9 cellular contexts compared by ENCODE assay signal in the genomic region with DNA sequence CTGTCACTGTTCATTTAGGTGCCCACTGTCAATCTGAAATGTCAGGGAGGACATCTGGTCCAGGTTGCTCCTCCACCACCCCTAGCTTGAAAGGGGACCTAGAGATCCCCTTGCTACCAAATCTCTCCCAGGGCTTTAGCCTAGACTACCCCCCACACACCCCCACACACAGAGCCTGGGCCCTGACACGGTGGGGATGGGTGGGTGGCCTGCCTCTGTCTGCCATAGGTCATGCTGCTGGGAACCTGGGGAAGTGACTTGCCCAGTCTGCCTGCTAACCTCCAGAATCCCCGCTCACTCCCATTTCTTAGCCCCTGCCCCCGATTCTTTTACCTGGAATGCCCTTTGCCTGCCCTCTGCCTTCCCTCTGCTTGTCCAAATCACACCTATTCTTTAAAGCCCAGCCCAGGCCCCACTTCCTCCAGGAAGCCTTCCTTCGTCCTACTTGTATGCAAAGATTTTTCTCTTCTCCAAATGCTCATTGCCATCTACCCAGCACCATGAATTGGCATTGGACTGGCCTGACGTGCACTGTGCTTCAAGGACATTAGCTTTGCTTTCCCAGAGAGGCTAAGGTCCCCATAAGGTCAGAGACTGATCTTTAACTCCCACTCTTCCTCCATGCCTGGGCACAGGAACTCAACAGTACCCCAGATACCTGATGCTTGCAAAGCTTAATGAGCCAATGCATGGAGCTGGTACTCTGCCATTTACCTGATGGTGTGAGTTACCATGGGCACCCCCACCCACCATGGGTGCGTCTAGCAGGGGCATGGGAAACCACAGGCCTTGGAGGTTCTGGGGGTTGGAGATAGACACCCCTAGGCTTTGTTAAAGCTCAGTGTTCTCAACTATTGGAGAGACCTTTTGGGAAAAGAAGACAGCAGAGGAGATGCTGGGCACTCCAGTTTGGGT. TPM values are rescaled to one million over a fixed set of nuclear protein-coding genes. Genes with fewer than 3 reads are reported as not detected.
A peak's percentile ranks its signal among the peaks of the same experiment; 100 is the strongest.
DNase-seq lines count a peak whose midpoint lies in the region; ATAC-seq and TF ChIP-seq lines count a peak whose summit lies in the region.
"Had no signal": no experiment of that assay in that cellular context is flagged by ENCODE, and none has a peak within 500 bp of the region (broad histone marks: within the 10 kb centered on the region; RNA-seq: fewer than 3 reads in every experiment).

No MANE protein-coding gene starts in this region.

- H3K9ac ChIP-seq in colonic mucosa (ENCODE audit: low read depth in 2 of 2, low read length in 2 of 2), result peak overlapping the region in 1 of 2 donors; percentile 20
- H3K9ac ChIP-seq in Karpas-422 (ENCODE audit: low read length), result no peak overlapping the region

- H3K4me3 Mint-ChIP-seq in T-helper 1 cell treated with Interleukin-12 subunit alpha and Interleukin-12 subunit beta and Interleukin-4 antibody, amounts not matched to agents 30 μg/mL and 1 μg/mL, for 36 hours, result peak overlapping the region; percentile 11
- H3K4me3 Mint-ChIP-seq in natural killer cell, result peak overlapping the region; percentile 81

- no peaks in the 10 kb centered on the region for H3K9me2 ChIP-seq in Karpas-422 (replicated peaks; ENCODE audit: insufficient read depth, low read length)

- no peaks in the 10 kb centered on the region for H3K9me3 ChIP-seq in colonic mucosa
- H3K9me3 ChIP-seq in tibial artery, result no peaks in the 10 kb centered on the region
- H3K9me3 ChIP-seq in Karpas-422 (ENCODE audit: low read length), result no peaks in the 10 kb centered on the region

- H3K4me1 Mint-ChIP-seq in T-helper 1 cell treated with Interleukin-12 subunit alpha and Interleukin-12 subunit beta and Interleukin-4 antibody, amounts not matched to agents 30 μg/mL and 1 μg/mL, for 36 hours (ENCODE audit: low read depth), result peaks cover 11% of the 10 kb centered on the region
- peaks cover 18 to 49% of the 10 kb centered on the region in 2 donors for H3K4me1 Mint-ChIP-seq in natural killer cell

- H3K27ac ChIP-seq in colonic mucosa, result peak overlapping the region; percentile 63
- peak overlapping the region; percentile 95 to 98 for H3K27ac ChIP-seq in tibial artery
- H3K27ac ChIP-seq in Karpas-422 (ENCODE audit: low read length), result no peak overlapping the region

- no peaks in the 10 kb centered on the region for H3K4me1 ChIP-seq in colonic mucosa
- peaks cover 6 to 70% (median 60%) of the 10 kb centered on the region in 4 donors for H3K4me1 ChIP-seq in tibial artery
- peaks cover 15% of the 10 kb centered on the region for H3K4me1 ChIP-seq in Karpas-422 (ENCODE audit: low read length)

- no peak overlapping the region for H3K27ac Mint-ChIP-seq in T-helper 1 cell treated with Interleukin-12 subunit alpha and Interleukin-12 subunit beta and Interleukin-4 antibody, amounts not matched to agents 30 μg/mL and 1 μg/mL, for 36 hours
- no peak overlapping the region for H3K27ac Mint-ChIP-seq in natural killer cell

- no peak for DNase-seq in T-helper 1 cell
- DNase-seq in colonic mucosa, result no peak
- no peak for DNase-seq in natural killer cell
- peak in 1 of 2 donors; percentile 69 for DNase-seq in tibial artery
- DNase-seq in activated CD4-positive, CD25-positive, alpha-beta regulatory T cell (lab: John Stamatoyannopoulos, UW), result no peak
- no peak for DNase-seq in Karpas-422
- DNase-seq: T-helper 2 cell had no signal

- H3K27me3 ChIP-seq in colonic mucosa, result peaks cover 34% of the 10 kb centered on the region
- no peaks in the 10 kb centered on the region for H3K27me3 ChIP-seq in tibial artery
- H3K27me3 ChIP-seq in Karpas-422 (ENCODE audit: low read length), result no peaks in the 10 kb centered on the region

- H3K79me2 ChIP-seq in Karpas-422 (ENCODE audit: low read length), result no peaks in the 10 kb centered on the region

- intact Hi-C loops in colonic mucosa (cut with DNase I), result no loop called here
- intact Hi-C loops in natural killer cell (cut with micrococcal nuclease), result no loop called here
- intact Hi-C loops in tibial artery (cut with DNase I; ENCODE audit: low total_unique reads), result no loop called here

- H3K4me3 ChIP-seq in colonic mucosa (no peak overlapping the region), tibial artery (peak overlapping the region; percentile 71 to 73), Karpas-422 (ENCODE audit: low read length) (no peak overlapping the region)

- no peak overlapping the region for H3K4me2 ChIP-seq in Karpas-422 (ENCODE audit: low read depth, low read length, poor library complexity, severe bottlenecking)

- H3K27me3 Mint-ChIP-seq in T-helper 1 cell treated with Interleukin-12 subunit alpha and Interleukin-12 subunit beta and Interleukin-4 antibody, amounts not matched to agents 30 μg/mL and 1 μg/mL, for 36 hours (ENCODE audit: low read depth), result peaks cover 89% of the 10 kb centered on the region
- H3K27me3 Mint-ChIP-seq in natural killer cell (ENCODE audit: low read depth in 2 of 2), result peaks cover 39 to 68% of the 10 kb centered on the region in 2 donors

- ATAC-seq in natural killer cell, result no peak
- ATAC-seq in HG02571 (IDR thresholded peaks at IDR 0.05; ENCODE audit: unreplicated experiment), result no peak

- no peaks in the 10 kb centered on the region for H3K9me3 Mint-ChIP-seq in T-helper 1 cell treated with Interleukin-12 subunit alpha and Interleukin-12 subunit beta and Interleukin-4 antibody, amounts not matched to agents 30 μg/mL and 1 μg/mL, for 36 hours
- no peaks in the 10 kb centered on the region for H3K9me3 Mint-ChIP-seq in natural killer cell

- TF ChIP-seq CTCF in colonic mucosa (IDR thresholded peaks at IDR 0.05) (no peak), natural killer cell (IDR thresholded peaks at IDR 0.05) (no peak), tibial artery (IDR thresholded peaks at IDR 0.05) (no peak)

- H2AFZ ChIP-seq in Karpas-422 (ENCODE audit: low read length), result no peak overlapping the region

- H4K20me1 ChIP-seq in Karpas-422 (ENCODE audit: insufficient read depth, low read depth, low read length), result no peaks in the 10 kb centered on the region; the same call in 1 of the 2 replicates

- H3K36me3 Mint-ChIP-seq in T-helper 1 cell treated with Interleukin-12 subunit alpha and Interleukin-12 subunit beta and Interleukin-4 antibody, amounts not matched to agents 30 μg/mL and 1 μg/mL, for 36 hours (ENCODE audit: low read depth), result peaks cover 1% of the 10 kb centered on the region
- no peaks in the 10 kb centered on the region for H3K36me3 Mint-ChIP-seq in natural killer cell

- no peaks in the 10 kb centered on the region for H3K36me3 ChIP-seq in colonic mucosa
- no peaks in the 10 kb centered on the region for H3K36me3 ChIP-seq in tibial artery
- no peaks in the 10 kb centered on the region for H3K36me3 ChIP-seq in Karpas-422 (ENCODE audit: insufficient read depth, low read length)

RNA-seq across cellular contexts. Expression of gene SMARCD3, which starts 1.9 kb away (rescaled TPM):
- 1 to 10 TPM; 4.3 to 6.7 TPM for total RNA-seq in colonic mucosa
- total RNA-seq in natural killer cell, result 1 to 10 TPM; 3.1 to 8.7 (median 6.5) TPM
- 3.2 and 8.7 TPM in 2 replicates for total RNA-seq in Karpas-422 (2014; rRNA removed; shearing (Covaris generic); ENCODE audit: low replicate concordance)

RNA-seq across cellular contexts. Expression of gene CHPF2, which starts 18.2 kb away (rescaled TPM):
- total RNA-seq in colonic mucosa (10 to 100 TPM; 36.2 to 42.7 TPM), natural killer cell (10 to 100 TPM; 47.0 to 51.6 (median 48.6) TPM)
- 24.7 and 33.2 TPM in 2 replicates for total RNA-seq in Karpas-422 (2014; rRNA removed; shearing (Covaris generic); ENCODE audit: low replicate concordance)

RNA-seq across cellular contexts. Expression of gene ABCF2, which starts 23.4 kb away (rescaled TPM):
- 10 to 100 TPM; 25.6 to 38.3 TPM for total RNA-seq in colonic mucosa
- 10 to 100 TPM; 12.1 to 26.1 (median 17.6) TPM for total RNA-seq in natural killer cell
- 31.2 and 48.6 TPM in 2 replicates for total RNA-seq in Karpas-422 (2014; rRNA removed; shearing (Covaris generic); ENCODE audit: low replicate concordance)

RNA-seq across cellular contexts. Expression of gene H2BK1, which starts 40.1 kb away (rescaled TPM):
- total RNA-seq in colonic mucosa, result not detected
- total RNA-seq in natural killer cell, result 1 to 10 TPM in 1 of 3 donors, not detected in 2; 2.5 TPM
- total RNA-seq in Karpas-422 (2014; rRNA removed; shearing (Covaris generic); ENCODE audit: low replicate concordance), result not detected in 2 replicates

Comparison
In these comparisons a context has a peak if more than half of its experiments do, and no peak if none do; other contexts are left out.
1. H3K4me3 ChIP-seq: peak in tibial artery (2 of 2); none in colonic mucosa (single experiment) and Karpas-422 (single experiment).